15 cellular contexts compared by ENCODE assay signal in genomic region chr7:106119719-106120118, GRCh38.
"Had no signal": no experiment of that assay in that cellular context is flagged by ENCODE, and none has a peak within 500 bp of the region (broad histone marks: within the 10 kb centered on the region; RNA-seq: fewer than 3 reads in every experiment).

No MANE protein-coding gene starts in this region.

- H3K36me3 Mint-ChIP-seq: activated naive CD8-positive, alpha-beta T cell treated with anti-CD3 and anti-CD28 coated beads for 36 hours; brain had no signal

- H3K4me3 Mint-ChIP-seq: activated CD4-positive, alpha-beta T cell treated with anti-CD3 and anti-CD28 coated beads, Interleukin-2, amount 10 ng/mL, durations not matched to agents 24 days and 14 days; activated naive CD8-positive, alpha-beta T cell treated with anti-CD3 and anti-CD28 coated beads for 36 hours; brain; neural crest cell; T-helper 17 cell had no signal

- H3K4me3 ChIP-seq: stomach, thoracic aorta had no signal

- H3K27ac Mint-ChIP-seq: activated CD4-positive, alpha-beta T cell treated with anti-CD3 and anti-CD28 coated beads, Interleukin-2, amount 10 ng/mL, durations not matched to agents 24 days and 14 days; activated naive CD8-positive, alpha-beta T cell treated with anti-CD3 and anti-CD28 coated beads for 36 hours; brain had no signal

- H3K4me1 Mint-ChIP-seq: neural crest cell had no signal

- H3K27ac ChIP-seq: stomach, thoracic aorta had no signal

- H3K36me3 ChIP-seq: stomach, thoracic aorta had no signal

- H3K27me3 ChIP-seq: stomach had no signal

- H3K9me3 ChIP-seq: stomach, thoracic aorta had no signal

- ATAC-seq: T-helper 17 cell had no signal

- DNase-seq: activated CD4-positive, alpha-beta T cell treated with anti-CD3 and anti-CD28 coated beads, Interleukin-2, amount 10 ng/mL, durations not matched to agents 24 days and 14 days; activated CD4-positive, CD25-positive, alpha-beta regulatory T cell; activated CD8-positive, alpha-beta memory T cell treated with anti-CD3 and anti-CD28 coated beads for 24 hours; activated gamma-delta T cell treated with Interleukin-2 at 50 U/mL for 16 hours; activated naive CD8-positive, alpha-beta T cell treated with anti-CD3 and anti-CD28 coated beads for 36 hours; cortex of kidney; effector CD4-positive, alpha-beta T cell; foreskin fibroblast; kidney glomerular epithelial cell; stimulated activated CD4-positive, alpha-beta T cell treated with anti-CD3 and anti-CD28 coated beads, Interleukin-1b, Interleukin-23, amount 100 ng/mL, for 48 hours; stomach; T-helper 17 cell had no signal

- H3K27me3 Mint-ChIP-seq: activated CD4-positive, alpha-beta T cell treated with anti-CD3 and anti-CD28 coated beads, Interleukin-2, amount 10 ng/mL, durations not matched to agents 24 days and 14 days; activated naive CD8-positive, alpha-beta T cell treated with anti-CD3 and anti-CD28 coated beads for 36 hours had no signal

- H3K9me3 Mint-ChIP-seq: activated CD4-positive, alpha-beta T cell treated with anti-CD3 and anti-CD28 coated beads, Interleukin-2, amount 10 ng/mL, durations not matched to agents 24 days and 14 days; activated naive CD8-positive, alpha-beta T cell treated with anti-CD3 and anti-CD28 coated beads for 36 hours; brain; neural crest cell had no signal
